21 cellular contexts compared by ENCODE assay signal in the genomic region with DNA sequence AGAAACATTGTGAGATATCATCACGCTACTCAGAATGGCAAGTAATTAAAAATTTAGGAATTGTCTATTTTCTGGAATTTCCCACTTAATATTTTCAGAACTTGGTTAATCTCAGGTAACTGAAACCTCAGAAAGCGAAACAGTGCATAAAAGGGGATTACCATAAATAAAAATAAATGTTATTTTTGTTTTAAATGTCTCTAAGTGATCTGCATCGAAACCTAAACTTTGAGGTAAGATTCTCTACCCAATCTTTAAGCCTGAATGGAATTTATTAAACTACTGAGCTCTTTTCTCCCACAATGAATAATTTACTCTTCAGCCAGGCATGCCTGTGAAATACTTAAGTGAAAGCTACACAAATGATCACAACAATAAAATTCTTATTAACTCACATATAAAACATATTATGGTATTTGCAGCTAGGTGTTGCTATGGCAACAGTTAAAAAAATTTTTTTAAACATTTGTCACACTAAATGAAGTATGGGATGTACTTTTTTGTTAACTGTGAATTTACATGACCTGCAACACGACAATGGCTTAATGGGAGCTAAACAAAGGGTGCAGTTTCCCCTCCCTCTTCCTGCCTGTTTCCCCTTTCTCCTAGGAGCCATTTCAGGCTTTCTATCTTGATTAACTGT.
DNase-seq lines count a peak whose midpoint lies in the region; ATAC-seq and FAIRE-seq lines count a peak whose summit lies in the region.
"Had no signal": no experiment of that assay in that cellular context is flagged by ENCODE, and none has a peak within 500 bp of the region (broad histone marks: within the 10 kb centered on the region; RNA-seq: fewer than 3 reads in every experiment).

No MANE protein-coding gene starts in this region.

- DNase-seq in COR-L47 (lab: John Stamatoyannopoulos, UW) (peak; percentile 11), GM19239 (ENCODE audit: insufficient read length, low spot score) (no peak), HPDE6-E6E7 (ENCODE audit: extremely low spot score) (no peak), NCI-H69 (lab: John Stamatoyannopoulos, UW) (no peak), urothelium cell line (ENCODE audit: low spot score) (no peak)
- DNase-seq: ACHN, Caco-2, DMS153, H9, IMR-90, Kasumi-1, NCI-H1105, NCI-H1694, NCI-H2107, NCI-H345, NCI-H526, PC-3 had no signal

- peak; percentile 59 for ATAC-seq in HG03520 (IDR thresholded peaks at IDR 0.05; ENCODE audit: unreplicated experiment)
- no peak for ATAC-seq in HG03159 (IDR thresholded peaks at IDR 0.05; ENCODE audit: unreplicated experiment)
- ATAC-seq: PC-3 had no signal

- FAIRE-seq in GM19239 (lab: Jason Lieb, UNC) (peak; percentile 90), urothelium cell line (lab: Jason Lieb, UNC) (no peak)

- peaks cover 7% of the 10 kb centered on the region for H3K4me1 ChIP-seq in iPS-18a (ENCODE audit: control insufficient read depth, low read depth, low read length)
- H3K4me1 ChIP-seq: Caco-2, SJSA1 had no signal

- H3K4me3 ChIP-seq in iPS-18a (ENCODE audit: low read length) = no peak overlapping the region
- H3K4me3 ChIP-seq: SJSA1 had no signal

- no peaks in the 10 kb centered on the region for H3K9me3 ChIP-seq in iPS-18a (ENCODE audit: control insufficient read depth, low read depth, low read length)
- H3K9me3 ChIP-seq: Caco-2, SJSA1 had no signal

- no peak overlapping the region for H3K27ac ChIP-seq in iPS-18a (ENCODE audit: low read length)
- H3K27ac ChIP-seq: SJSA1 had no signal

- H3K27me3 ChIP-seq in iPS-18a (ENCODE audit: control insufficient read depth, insufficient read depth, low read length) = no peaks in the 10 kb centered on the region
- H3K27me3 ChIP-seq: SJSA1 had no signal

- peak overlapping the region; percentile 7 for H3K9ac ChIP-seq in iPS-18a (ENCODE audit: low read length)

- H3K36me3 ChIP-seq in iPS-18a (ENCODE audit: control insufficient read depth, low read depth, low read length) = no peaks in the 10 kb centered on the region
- H3K36me3 ChIP-seq: SJSA1 had no signal
